8 cellular contexts compared by ENCODE assay signal in genomic region chr10:26486985-26487850, GRCh38. TPM values are rescaled to one million over a fixed set of nuclear protein-coding genes. Genes with fewer than 3 reads are reported as not detected.
DNase-seq lines count a peak whose midpoint lies in the region; ATAC-seq lines count a peak whose summit lies in the region.

No MANE protein-coding gene starts in this region.

- no peaks in the 10 kb centered on the region for H3K27me3 Mint-ChIP-seq in activated CD4-positive, alpha-beta T cell treated with anti-CD3 and anti-CD28 coated beads, Interleukin-2, amount 10 ng/mL, durations not matched to agents 24 days and 14 days

- H3K36me3 Mint-ChIP-seq in activated CD4-positive, alpha-beta T cell treated with anti-CD3 and anti-CD28 coated beads, Interleukin-2, amount 10 ng/mL, durations not matched to agents 24 days and 14 days (ENCODE audit: low read depth) = peaks cover 22% of the 10 kb centered on the region

- intact Hi-C loops in activated CD4-positive, alpha-beta T cell treated with anti-CD3 and anti-CD28 coated beads, Interleukin-2, amount 10 ng/mL, durations not matched to agents 24 days and 14 days (cut with micrococcal nuclease) = loop anchor here (1.0 to 10.0 kb wide), 11 partner anchors 12 to 1848 kb away; partner anchors contain the start of genes ABI1, APBB1IP, MASTL and PDSS1
- intact Hi-C loops in sciatic nerve (cut with DNase I) = no loop called here

- peaks cover 52% of the 10 kb centered on the region for H3K4me1 Mint-ChIP-seq in activated CD4-positive, alpha-beta T cell treated with anti-CD3 and anti-CD28 coated beads, Interleukin-2, amount 10 ng/mL, durations not matched to agents 24 days and 14 days

- H3K9me3 Mint-ChIP-seq in activated CD4-positive, alpha-beta T cell treated with anti-CD3 and anti-CD28 coated beads, Interleukin-2, amount 10 ng/mL, durations not matched to agents 24 days and 14 days = peaks cover 1% of the 10 kb centered on the region

- H3K4me3 Mint-ChIP-seq in activated CD4-positive, alpha-beta T cell treated with anti-CD3 and anti-CD28 coated beads, Interleukin-2, amount 10 ng/mL, durations not matched to agents 24 days and 14 days = peak overlapping the region; percentile 76

- peak; percentile 29 to 64 for DNase-seq in activated CD8-positive, alpha-beta memory T cell treated with anti-CD3 and anti-CD28 coated beads for 1 hour (ENCODE audit: extremely low read depth in 1 of 2, low read depth in 1 of 2)
- no peak for DNase-seq in activated CD8-positive, alpha-beta memory T cell treated with anti-CD3 and anti-CD28 coated beads for 24 hours
- DNase-seq in activated CD4-positive, alpha-beta T cell treated with anti-CD3 and anti-CD28 coated beads, Interleukin-2, amount 10 ng/mL, durations not matched to agents 24 days and 14 days = peak; percentile 90
- peak; percentile 30 for DNase-seq in effector CD8-positive, alpha-beta T cell (lab: John Stamatoyannopoulos, UW)
- DNase-seq in sciatic nerve (ENCODE audit: low spot score) = no peak
- DNase-seq in DMS114 treated with DMSO at 0.1 percent for 48 hours (lab: John Stamatoyannopoulos, UW; ENCODE audit: unreplicated experiment) = no peak
- no peak for DNase-seq in medulla oblongata (ENCODE audit: extremely low spot score)

- H3K27ac Mint-ChIP-seq in activated CD4-positive, alpha-beta T cell treated with anti-CD3 and anti-CD28 coated beads, Interleukin-2, amount 10 ng/mL, durations not matched to agents 24 days and 14 days = peak overlapping the region; percentile 96

- ATAC-seq in HG03439 (IDR thresholded peaks at IDR 0.05; ENCODE audit: unreplicated experiment) (peak; percentile 83), sciatic nerve (peak; percentile 96)

RNA-seq across cellular contexts. Expression of gene APBB1IP, which starts 49.1 kb away (rescaled TPM):
- total RNA-seq in activated CD4-positive, alpha-beta T cell treated with anti-CD3 and anti-CD28 coated beads, Interleukin-2, amount 10 ng/mL, durations not matched to agents 24 days and 14 days = 40.0 and 41.3 TPM in 2 replicates
- total RNA-seq in sciatic nerve = 17.0 TPM

Comparison
In these comparisons a context has a peak if more than half of its experiments do, and no peak if none do; other contexts are left out.
1. DNase-seq: peak in activated CD8-positive, alpha-beta memory T cell treated with anti-CD3 and anti-CD28 coated beads for 1 hour (2 of 2), activated CD4-positive, alpha-beta T cell treated with anti-CD3 and anti-CD28 coated beads, Interleukin-2, amount 10 ng/mL, durations not matched to agents 24 days and 14 days (single experiment) and effector CD8-positive, alpha-beta T cell (single experiment); none in activated CD8-positive, alpha-beta memory T cell treated with anti-CD3 and anti-CD28 coated beads for 24 hours (single experiment), sciatic nerve (single experiment), DMS114 treated with DMSO at 0.1 percent for 48 hours (single experiment) and medulla oblongata (single experiment).